In the genomic region with DNA sequence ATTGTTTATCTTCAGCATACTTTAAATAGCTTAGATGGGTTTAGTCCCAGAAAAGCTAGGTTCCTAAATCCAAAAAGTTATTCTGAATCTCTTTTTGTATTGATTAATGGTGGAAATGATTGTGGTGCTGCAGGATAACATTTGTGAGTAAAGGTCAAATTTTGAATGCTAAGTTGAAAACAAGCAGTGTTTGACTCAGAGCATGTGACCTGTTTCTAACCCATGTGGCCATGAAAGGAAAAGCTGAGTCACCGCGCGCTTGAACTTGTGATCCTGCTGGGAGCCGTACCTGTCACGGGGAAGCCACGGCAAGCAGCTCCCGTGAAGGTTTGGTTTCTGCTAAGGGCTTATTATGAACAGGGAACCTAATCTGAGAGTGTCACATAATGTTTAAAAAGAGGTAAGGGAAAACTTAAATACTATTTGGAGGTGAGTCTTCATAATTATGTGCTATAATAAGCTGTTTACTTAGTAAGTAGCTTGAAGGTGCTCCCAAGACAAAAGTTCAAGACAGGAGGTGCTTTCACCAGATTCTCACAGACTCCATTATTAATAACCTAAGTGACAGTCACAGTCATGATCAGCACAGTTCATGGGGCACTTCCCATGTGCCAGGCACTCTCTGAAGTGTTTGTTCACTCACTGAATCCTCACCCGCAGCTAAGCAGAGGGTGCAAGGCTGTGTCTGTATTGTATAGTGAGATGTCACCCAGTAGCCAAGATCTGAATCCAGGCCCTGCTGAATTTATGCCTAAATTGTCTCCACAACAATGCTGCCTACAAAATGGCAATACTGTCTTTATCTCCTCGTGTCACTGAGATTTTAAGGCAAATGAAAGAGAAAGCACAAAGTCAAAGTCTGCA, we compare ENCODE assay signal across 8 cellular contexts.
DNase-seq lines count a peak whose midpoint lies in the region; ATAC-seq and TF ChIP-seq lines count a peak whose summit lies in the region.

No MANE protein-coding gene starts in this region.

- H3K9me3 Mint-ChIP-seq in activated naive CD8-positive, alpha-beta T cell treated with anti-CD3 and anti-CD28 coated beads for 36 hours: no peaks in the 10 kb centered on the region

- intact Hi-C loops in right cardiac atrium (cut with DNase I): no loop called here
- intact Hi-C loops in sigmoid colon (cut with DNase I): loop anchor here (5.0 to 10.0 kb wide), 4 partner anchors 46 to 1189 kb away; a partner anchor contains a TSS

- in situ Hi-C loops in SK-MEL-5 (cut with HindIII; ENCODE audit: low pct_unique_long_range_greater_than_20kb, low sequenced_read_pairs): no loop called here

- H3K4me3 Mint-ChIP-seq in activated naive CD8-positive, alpha-beta T cell treated with anti-CD3 and anti-CD28 coated beads for 36 hours: peak overlapping the region; percentile 69

- peaks cover 14% of the 10 kb centered on the region for H3K4me1 Mint-ChIP-seq in activated naive CD8-positive, alpha-beta T cell treated with anti-CD3 and anti-CD28 coated beads for 36 hours

- DNase-seq in SK-MEL-5 (ENCODE audit: low read depth, low spot score) (peak; percentile 99), right cardiac atrium (peak; percentile 77 to 87 (median 84)), sigmoid colon (peak; percentile 98), NCI-H1930 (lab: John Stamatoyannopoulos, UW) (no peak)
- DNase-seq in activated naive CD8-positive, alpha-beta T cell treated with anti-CD3 and anti-CD28 coated beads for 36 hours: peak; percentile 84

- peak in 3 of 4 donors; percentile 77 to 98 (median 82) for TF ChIP-seq EP300 in sigmoid colon (IDR thresholded peaks at IDR 0.05)

- no peaks in the 10 kb centered on the region for H4K20me1 ChIP-seq in BLaER1

- WGBS in right cardiac atrium: 37% methylated on average over 9 of the region's 9 CpGs
- 11 to 18% methylated on average over 9 of the region's 9 CpGs for WGBS in sigmoid colon, 2 donors

- H3K9ac ChIP-seq in BLaER1: no peak overlapping the region

- peaks cover 12% of the 10 kb centered on the region for H3K27me3 Mint-ChIP-seq in activated naive CD8-positive, alpha-beta T cell treated with anti-CD3 and anti-CD28 coated beads for 36 hours

- no peaks in the 10 kb centered on the region for H3K36me3 ChIP-seq in BLaER1
- no peaks in the 10 kb centered on the region for H3K36me3 ChIP-seq in sigmoid colon

- H3K27ac ChIP-seq in BLaER1: no peak overlapping the region
- H3K27ac ChIP-seq in right cardiac atrium (ENCODE audit: low read length): no peak overlapping the region
- peak overlapping the region; percentile 73 to 87 (median 80) for H3K27ac ChIP-seq in sigmoid colon

- H3K27me3 ChIP-seq in BLaER1 (no peaks in the 10 kb centered on the region), right cardiac atrium (ENCODE audit: control insufficient read depth, insufficient read depth) (no peaks in the 10 kb centered on the region), sigmoid colon (no peaks in the 10 kb centered on the region)

- H3K4me1 ChIP-seq in BLaER1 (peaks cover 14% of the 10 kb centered on the region), right cardiac atrium (ENCODE audit: control insufficient read depth, insufficient read depth, low read length) (no peaks in the 10 kb centered on the region), sigmoid colon (peaks cover 0 to 39% (median 25%) of the 10 kb centered on the region in 4 donors)

- H3K4me3 ChIP-seq in BLaER1 (no peak overlapping the region), right cardiac atrium (ENCODE audit: low read length) (no peak overlapping the region), sigmoid colon (peak overlapping the region in 3 of 4 donors; percentile 20 to 34 (median 25))

- H3K9me3 ChIP-seq in BLaER1 (no peaks in the 10 kb centered on the region), right cardiac atrium (ENCODE audit: control insufficient read depth, low read length) (no peaks in the 10 kb centered on the region), sigmoid colon (no peaks in the 10 kb centered on the region)

- TF ChIP-seq POLR2A in sigmoid colon (IDR thresholded peaks at IDR 0.05): no peak

- H3K27ac Mint-ChIP-seq in activated naive CD8-positive, alpha-beta T cell treated with anti-CD3 and anti-CD28 coated beads for 36 hours: peak overlapping the region; percentile 89

- H3K36me3 Mint-ChIP-seq in activated naive CD8-positive, alpha-beta T cell treated with anti-CD3 and anti-CD28 coated beads for 36 hours: no peaks in the 10 kb centered on the region

- ATAC-seq in GM19324 (IDR thresholded peaks at IDR 0.05; ENCODE audit: low FRiP score, unreplicated experiment) (peak; percentile 84), HG03442 (IDR thresholded peaks at IDR 0.05; ENCODE audit: unreplicated experiment) (peak; percentile 94), right cardiac atrium (peak; percentile 86 to 92)

- peak overlapping the region; percentile 15 for H3K4me2 ChIP-seq in BLaER1

- no peak for TF ChIP-seq CTCF in sigmoid colon (IDR thresholded peaks at IDR 0.05)

Comparison
In these comparisons a context has a peak if more than half of its experiments do, and no peak if none do; other contexts are left out.
1. H3K27ac ChIP-seq: peak in sigmoid colon (4 of 4); none in BLaER1 (single experiment) and right cardiac atrium (single experiment).
2. H3K4me3 ChIP-seq: peak in sigmoid colon (3 of 4); none in BLaER1 (single experiment) and right cardiac atrium (single experiment).
3. DNase-seq: peak in SK-MEL-5 (single experiment), activated naive CD8-positive, alpha-beta T cell treated with anti-CD3 and anti-CD28 coated beads for 36 hours (single experiment), right cardiac atrium (3 of 3) and sigmoid colon (single experiment); none in NCI-H1930 (0 of 2).
4. Peak in every context shown above with its lines, with median percentiles within 50 percentile points of each other: ATAC-seq.